Comparison of ENCODE assay signal across 8 cellular contexts in genomic region chr16:56637814-56638750, GRCh38.
DNase-seq lines count a peak whose midpoint lies in the region; ATAC-seq and TF ChIP-seq lines count a peak whose summit lies in the region.

TSS of gene MT1A (plus strand) at chr16:56638666. CDS start at chr16:56638739, 73 bp downstream.

- TF ChIP-seq CTCF in retinal pigment epithelial cell (conservative IDR thresholded peaks at IDR 0.05; ENCODE audit: low read depth, low read length) (no peak), GM20000 (IDR thresholded peaks at IDR 0.05; ENCODE audit: extremely low read depth, missing control alignments) (no peak)

- no peaks in the 10 kb centered on the region for H3K27me3 ChIP-seq in adipocyte (replicated peaks; ENCODE audit: control insufficient read depth, insufficient read depth, low read length)

- DNase-seq in HCEC 1CT: peak; percentile 17
- DNase-seq in adipocyte (ENCODE audit: low read depth): peak; percentile 39
- DNase-seq in hepatic stellate cell (ENCODE audit: low spot score): peak; percentile 69
- no peak for DNase-seq in retinal pigment epithelial cell (ENCODE audit: low read depth)
- no peak for DNase-seq in GM20000 (ENCODE audit: low spot score)
- DNase-seq in globus pallidus (ENCODE audit: low spot score): no peak
- DNase-seq in SHP77 (lab: John Stamatoyannopoulos, UW): no peak

- H3K4me3 ChIP-seq in adipocyte (ENCODE audit: low read length): peak within 1 kb of the TSS; percentile 81
- peak within 1 kb of the TSS; percentile 42 for H3K4me3 ChIP-seq in retinal pigment epithelial cell (ENCODE audit: low read length)

- no peak for ATAC-seq in HG03095 (IDR thresholded peaks at IDR 0.05; ENCODE audit: unreplicated experiment)

- H3K9me3 ChIP-seq in adipocyte (ENCODE audit: control insufficient read depth, low read length): no peaks in the 10 kb centered on the region

- peak within 1 kb of the TSS; percentile 77 for H3K9ac ChIP-seq in adipocyte (ENCODE audit: low read length)

- H3K4me1 ChIP-seq in adipocyte (ENCODE audit: control insufficient read depth, insufficient read depth, low read length): peaks cover 13% of the 10 kb centered on the region

- H3K36me3 ChIP-seq in adipocyte (ENCODE audit: control insufficient read depth, insufficient read depth, low read length, severe bottlenecking): no peaks in the 10 kb centered on the region

Comparison
In these comparisons a context has a peak if more than half of its experiments do, and no peak if none do; other contexts are left out.
1. DNase-seq: peak in HCEC 1CT (single experiment), adipocyte (single experiment) and hepatic stellate cell (single experiment); none in retinal pigment epithelial cell (single experiment), GM20000 (single experiment), globus pallidus (single experiment) and SHP77 (0 of 2).